In genomic region chr20:38162878-38163875, GRCh38 we compare ENCODE assay signal across 14 cellular contexts. TPM values are rescaled to one million over a fixed set of nuclear protein-coding genes. Genes with fewer than 3 reads are reported as not detected.
A peak's percentile ranks its signal among the peaks of the same experiment; 100 is the strongest.
DNase-seq lines count a peak whose midpoint lies in the region; ATAC-seq, FAIRE-seq and TF ChIP-seq lines count a peak whose summit lies in the region.
"Had no signal": no experiment of that assay in that cellular context is flagged by ENCODE, and none has a peak within 500 bp of the region (broad histone marks: within the 10 kb centered on the region; RNA-seq: fewer than 3 reads in every experiment).

No MANE protein-coding gene starts in this region.

- POLR2A ChIA-PET in A549 (lab: Yijun Ruan, JAX): interaction anchor here (1.0 to 1.1 kb wide), 2 partner anchors 54 to 106 kb away, joined by 3 read pairs; no protein-coding TSS in a partner anchor

- H3K4me3 ChIP-seq in A549 (peak overlapping the region; percentile 62), rectal smooth muscle tissue (ENCODE audit: low read length) (peak overlapping the region; percentile 13)

- ATAC-seq in A549 (no peak), foreskin keratinocyte (no peak)
- ATAC-seq: naive thymus-derived CD4-positive, alpha-beta T cell; sciatic nerve had no signal

- no peak; the same call in 1 of the 2 replicates for TF ChIP-seq POLR2A in A549 (IDR thresholded peaks at IDR 0.05; ENCODE audit: low read length)

- DNase-seq in A549 (ENCODE audit: low read depth in 1 of 2, low spot score in 1 of 2) (no peak), RPMI7951 (ENCODE audit: low read depth) (peak; percentile 41), foreskin keratinocyte (no peak), GOT3 (lab: John Stamatoyannopoulos, UW) (no peak), NCI-H1092 treated with DMSO at 0.1 percent for 48 hours (lab: John Stamatoyannopoulos, UW) (no peak), OCI-M1 (lab: John Stamatoyannopoulos, UW) (no peak), NCI-H187 treated with DMSO at 0.1 percent for 48 hours (lab: John Stamatoyannopoulos, UW) (no peak)
- DNase-seq: activated CD8-positive, alpha-beta memory T cell treated with anti-CD3 and anti-CD28 coated beads, Interleukin-2, amount 50 U/mL, for 48 hours; activated naive CD8-positive, alpha-beta T cell treated with anti-CD3 and anti-CD28 coated beads for 36 hours; cerebellar nuclear complex; immature natural killer cell; naive thymus-derived CD4-positive, alpha-beta T cell had no signal

- 86% methylated on average over 15 of the region's 15 CpGs for WGBS in A549 (ENCODE audit: missing lambda C conversion rate)

- no peak for TF ChIP-seq EP300 in A549 (IDR thresholded peaks at IDR 0.05)

- H3K27me3 ChIP-seq in foreskin keratinocyte: no peaks in the 10 kb centered on the region
- H3K27me3 ChIP-seq in rectal smooth muscle tissue (ENCODE audit: control insufficient read depth, insufficient read depth, low read length): no peaks in the 10 kb centered on the region

- H3K4me1 ChIP-seq in A549: peaks cover 84% of the 10 kb centered on the region
- H3K4me1 ChIP-seq in foreskin keratinocyte: peaks cover 20% of the 10 kb centered on the region
- H3K4me1 ChIP-seq in rectal smooth muscle tissue (ENCODE audit: control insufficient read depth, insufficient read depth, low read length): peaks cover 14% of the 10 kb centered on the region

- no peaks in the 10 kb centered on the region for H3K9me3 ChIP-seq in A549

- TF ChIP-seq CTCF in A549 (IDR thresholded peaks at IDR 0.05) (no peak), foreskin keratinocyte (conservative IDR thresholded peaks at IDR 0.05) (peak; percentile 10)

- no peak for FAIRE-seq in A549 (lab: Jason Lieb, UNC)

- peak overlapping the region; percentile 91 to 93 for H3K27ac ChIP-seq in A549
- no peak overlapping the region for H3K27ac ChIP-seq in foreskin keratinocyte
- no peak overlapping the region for H3K27ac ChIP-seq in rectal smooth muscle tissue (ENCODE audit: low read depth, low read length)

- H3K36me3 ChIP-seq in rectal smooth muscle tissue (ENCODE audit: control insufficient read depth, insufficient read depth, low read length): peaks cover 4% of the 10 kb centered on the region

- CTCF ChIA-PET in A549 (lab: Yijun Ruan, JAX): interaction anchor here (1.3 to 32.6 kb wide), 12 partner anchors 8 to 599 kb away, joined by 3 to 818 read pairs (median 16); no protein-coding TSS in a partner anchor

- no peak overlapping the region for H3K9ac ChIP-seq in rectal smooth muscle tissue (ENCODE audit: low read length)

- TF ChIP-seq RAD21 in A549 (conservative IDR thresholded peaks at IDR 0.05 in 1 of 2, IDR thresholded peaks at IDR 0.05 in 1 of 2): no peak

- peak overlapping the region; percentile 84 for H3K4me2 ChIP-seq in A549

TF ChIP-seq in A549, 52 proteins besides CTCF, POLR2A, EP300 and RAD21:
- TF ChIP-seq CBX2 (IDR thresholded peaks at IDR 0.05; ENCODE audit: borderline replicate concordance, low read depth): no peak
- TF ChIP-seq BCL3 (IDR thresholded peaks at IDR 0.05): 0 out of 3 replicates have a peak, but pooled peaks have one; percentile 17
- no peak for TF ChIP-seq MAZ (IDR thresholded peaks at IDR 0.05; ENCODE audit: borderline replicate concordance, low read depth, low read length)
- no peak for TF ChIP-seq CBX8 (IDR thresholded peaks at IDR 0.05)
- no peak for TF ChIP-seq RARB (CRISPR knock-in tag; IDR thresholded peaks at IDR 0.05)
- no peak for TF ChIP-seq NR3C1 (IDR thresholded peaks at IDR 0.05)

RNA-seq across cellular contexts. Expression of gene TGM2, which starts 1.9 kb away (rescaled TPM):
- polyA plus RNA-seq in A549 (2011; rRNA removed): 173 TPM in 2 replicates
- 164 and 192 TPM in 2 replicates for polyA plus RNA-seq in A549 (2012; cell fraction: cytosol; rRNA removed)
- 241 and 325 TPM in 2 replicates for polyA plus RNA-seq in A549 (2012; cell fraction: nucleus; rRNA removed)
- polyA plus RNA-seq in A549 (2017; fragmentation: RNase III; extraction: RNeasy Plus Mini Kit Qiagen cat#74134 plus additional on column Dnase treatment): 348 to 469 TPM (median 441 TPM) in 3 replicates
- 181 and 216 TPM in 2 replicates for polyA minus RNA-seq in A549 (2011; rRNA and poly(A)+ RNA removed)
- total RNA-seq in RPMI7951 (2014; rRNA removed; shearing (Covaris generic)): 650 and 793 TPM in 2 replicates
- 17.4 and 41.2 TPM in 2 replicates for total RNA-seq in foreskin keratinocyte
- 13.7 and 29.5 TPM in 2 replicates for polyA plus RNA-seq in foreskin keratinocyte
- total RNA-seq: activated naive CD8-positive, alpha-beta T cell treated with anti-CD3 and anti-CD28 coated beads for 36 hours had no signal
- polyA plus RNA-seq: immature natural killer cell; naive thymus-derived CD4-positive, alpha-beta T cell had no signal

Comparison
In these comparisons a context has a peak if more than half of its experiments do, and no peak if none do; other contexts are left out.
1. H3K27ac ChIP-seq: peak in A549 (2 of 2); none in foreskin keratinocyte (single experiment) and rectal smooth muscle tissue (single experiment).
2. RNA of gene TGM2, which starts 1.9 kb away (total RNA-seq): 650 to 793 TPM in RPMI7951; 17.4 to 41.2 TPM in foreskin keratinocyte; every median in the first group is over 10 times any median in the second.